12 cellular contexts compared by ENCODE assay signal in genomic region chr3:46946416-46946815, GRCh38. TPM values are rescaled to one million over a fixed set of nuclear protein-coding genes. Genes with fewer than 3 reads are reported as not detected.
DNase-seq lines count a peak whose midpoint lies in the region; ATAC-seq and TF ChIP-seq lines count a peak whose summit lies in the region.
"Had no signal": no experiment of that assay in that cellular context is flagged by ENCODE, and none has a peak within 500 bp of the region (broad histone marks: within the 10 kb centered on the region; RNA-seq: fewer than 3 reads in every experiment).

No MANE protein-coding gene starts in this region.

- H3K4me1 Mint-ChIP-seq in activated T-cell treated with anti-CD3 and anti-CD28 coated beads, Interleukin-2, amount 50 U/mL, for 72 hours (ENCODE audit: low read depth): peaks cover 73% of the 10 kb centered on the region

- TF ChIP-seq CTCF in ascending aorta (IDR thresholded peaks at IDR 0.05) (no peak), lower lobe of right lung (IDR thresholded peaks at IDR 0.05) (no peak), testis (IDR thresholded peaks at IDR 0.05) (no peak)

- H3K9me3 ChIP-seq in ascending aorta (no peaks in the 10 kb centered on the region), lower lobe of right lung (no peaks in the 10 kb centered on the region), testis (no peaks in the 10 kb centered on the region)

- H3K27ac Mint-ChIP-seq in activated T-cell treated with anti-CD3 and anti-CD28 coated beads, Interleukin-2, amount 50 U/mL, for 72 hours: peak overlapping the region; percentile 91

- H3K27me3 ChIP-seq in ascending aorta: no peaks in the 10 kb centered on the region
- no peaks in the 10 kb centered on the region for H3K27me3 ChIP-seq in lower lobe of right lung (ENCODE audit: low read depth)
- H3K27me3 ChIP-seq in testis: no peaks in the 10 kb centered on the region

- H3K4me3 ChIP-seq in ascending aorta: no peak overlapping the region
- no peak overlapping the region for H3K4me3 ChIP-seq in lower lobe of right lung
- no peak overlapping the region for H3K4me3 ChIP-seq in testis

- 74 to 84% methylated on average over 6 of the region's 6 CpGs for WGBS in testis, 2 donors

- H3K27ac ChIP-seq in ascending aorta (peak overlapping the region; percentile 69 to 75), lower lobe of right lung (peak overlapping the region; percentile 85), testis (peak overlapping the region; percentile 64 to 71)

- peaks cover 0 to 7% of the 10 kb centered on the region in 2 donors for H3K36me3 ChIP-seq in ascending aorta
- no peaks in the 10 kb centered on the region for H3K36me3 ChIP-seq in lower lobe of right lung
- H3K36me3 ChIP-seq in testis (ENCODE audit: low read depth, missing control alignments): no peaks in the 10 kb centered on the region

- no peaks in the 10 kb centered on the region for H3K9me3 Mint-ChIP-seq in activated T-cell treated with anti-CD3 and anti-CD28 coated beads, Interleukin-2, amount 50 U/mL, for 72 hours

- H3K27me3 Mint-ChIP-seq in activated T-cell treated with anti-CD3 and anti-CD28 coated beads, Interleukin-2, amount 50 U/mL, for 72 hours (ENCODE audit: low read depth): no peaks in the 10 kb centered on the region
- H3K27me3 Mint-ChIP-seq: IgD-negative memory B cell had no signal

- DNase-seq in activated T-cell treated with anti-CD3 and anti-CD28 coated beads, Interleukin-2, amount 50 U/mL, for 72 hours: no peak
- no peak for DNase-seq in activated T-cell treated with anti-CD3 and anti-CD28 coated beads, Interleukin-2, amount 50 U/mL, for 1 hour
- DNase-seq in ascending aorta (ENCODE audit: low spot score in 2 of 2) (no peak), lower lobe of right lung (peak; percentile 48), testis (no peak), Kasumi-1 (lab: John Stamatoyannopoulos, UW) (no peak), NK-92 (lab: John Stamatoyannopoulos, UW; ENCODE audit: unreplicated experiment) (no peak), amniotic stem cell (lab: John Stamatoyannopoulos, UW) (no peak)
- DNase-seq: foreskin melanocyte, NCI-H82, WERI-Rb-1 had no signal

- H3K4me3 Mint-ChIP-seq in activated T-cell treated with anti-CD3 and anti-CD28 coated beads, Interleukin-2, amount 50 U/mL, for 72 hours: no peak overlapping the region

- ATAC-seq in activated T-cell treated with anti-CD3 and anti-CD28 coated beads, Interleukin-2, amount 50 U/mL, for 72 hours (replicated peaks in 1 of 2): no peak
- ATAC-seq in lower lobe of right lung: no peak

- H3K36me3 Mint-ChIP-seq in activated T-cell treated with anti-CD3 and anti-CD28 coated beads, Interleukin-2, amount 50 U/mL, for 72 hours (ENCODE audit: insufficient read depth in 2 of 2): peaks cover 0 to 4% of the 10 kb centered on the region in 2 donors

- intact Hi-C loops in ascending aorta (cut with DNase I): no loop called here
- intact Hi-C loops in lower lobe of right lung (cut with DNase I): no loop called here
- intact Hi-C loops in testis (cut with DNase I; ENCODE audit: low total_unique reads): no loop called here

- peaks cover 16 to 31% of the 10 kb centered on the region in 2 donors for H3K4me1 ChIP-seq in ascending aorta
- H3K4me1 ChIP-seq in lower lobe of right lung: peaks cover 95% of the 10 kb centered on the region
- peaks cover 76% of the 10 kb centered on the region for H3K4me1 ChIP-seq in testis

- no peak for TF ChIP-seq POLR2A in testis (IDR thresholded peaks at IDR 0.05)

RNA-seq across cellular contexts. Expression of gene CCDC12, which starts 30.1 kb away (rescaled TPM):
- 10 to 100 TPM; 54.7 to 56.2 TPM for total RNA-seq in activated T-cell treated with anti-CD3 and anti-CD28 coated beads, Interleukin-2, amount 50 U/mL, for 72 hours
- total RNA-seq in ascending aorta: 34.3 TPM
- 42.9 TPM for total RNA-seq in lower lobe of right lung
- 10 to 100 TPM; 59.6 to 66.6 TPM for total RNA-seq in testis
- polyA plus RNA-seq in testis (ENCODE audit: insufficient read depth, low read depth, low replicate concordance): 43.3 TPM

RNA-seq across cellular contexts. Expression of gene NBEAL2, which starts 33.0 kb away (rescaled TPM):
- 10 to 100 TPM; 84.0 to 87.4 TPM for total RNA-seq in activated T-cell treated with anti-CD3 and anti-CD28 coated beads, Interleukin-2, amount 50 U/mL, for 72 hours
- 70.2 TPM for total RNA-seq in ascending aorta
- total RNA-seq in lower lobe of right lung: 97.0 TPM
- total RNA-seq in testis: 10 to 100 TPM; 40.2 to 44.8 TPM
- polyA plus RNA-seq in testis (ENCODE audit: insufficient read depth, low read depth, low replicate concordance): 16.2 TPM
